ENCODE assay signal across 1 cellular context in the genomic region with DNA sequence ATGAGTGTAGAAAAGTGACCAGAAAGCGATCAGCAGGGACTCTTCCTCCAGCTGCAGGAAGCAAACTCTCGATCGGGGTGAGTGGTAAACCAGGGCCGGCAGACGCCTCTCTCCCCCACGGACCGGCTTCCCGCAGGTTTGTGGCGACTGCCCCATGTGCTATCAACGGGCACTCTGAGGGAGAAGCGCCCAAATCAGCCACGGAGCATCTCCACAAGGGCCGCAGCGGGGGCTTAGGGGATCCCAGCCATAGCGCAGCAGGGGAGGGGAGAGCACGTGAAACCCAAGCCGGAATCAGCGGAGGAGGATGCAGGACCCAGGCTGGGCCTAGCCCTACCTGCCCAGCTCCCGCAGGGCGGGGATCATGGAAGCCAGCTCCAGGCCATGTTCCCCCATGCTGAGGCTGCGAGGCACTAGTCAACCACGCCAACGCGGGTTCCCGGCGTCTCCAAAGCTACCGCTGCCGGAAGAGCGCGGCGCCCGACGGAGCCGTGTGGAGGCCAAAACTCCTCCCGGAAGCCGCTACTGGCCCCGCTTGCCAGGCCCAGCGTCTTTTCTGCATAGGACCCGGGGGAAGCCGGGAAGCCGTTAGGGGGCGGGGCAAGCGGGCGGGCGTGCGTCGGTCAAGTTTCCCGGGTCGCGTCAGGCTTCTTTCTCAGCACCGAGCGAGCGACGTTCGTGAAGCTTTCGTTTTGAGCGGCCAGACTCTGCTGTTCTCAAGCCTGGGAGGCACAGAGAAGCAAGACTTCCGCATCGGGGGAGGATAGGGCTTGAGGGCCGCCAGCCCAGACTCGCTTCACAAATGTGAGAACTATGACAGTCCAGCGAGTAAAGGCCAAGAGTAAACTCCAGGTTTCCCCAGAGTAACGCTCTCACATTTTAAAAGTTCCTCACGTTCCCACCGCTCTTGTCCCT.
TF ChIP-seq lines count a peak whose summit lies in the region.

Gene ATR (minus strand): TSS at position 425 of the 915 bp plus-strand sequence. CDS start 29 bp downstream, at position 396.

TF ChIP-seq in HepG2, 621 proteins besides CTCF, POLR2A, EP300 and RAD21 (continued from another document and continues in another):
- TF ChIP-seq KLF13 (CRISPR knock-in tag; IDR thresholded peaks at IDR 0.05) (no peak), HIVEP1 (CRISPR knock-in tag; IDR thresholded peaks at IDR 0.05) (peak; percentile 87), ATAD3A (CRISPR knock-in tag; IDR thresholded peaks at IDR 0.05) (no peak), ZNF552 (CRISPR knock-in tag; IDR thresholded peaks at IDR 0.05; ENCODE audit: borderline replicate concordance) (peak; percentile 66; the same call in 1 of the 2 replicates), NFE2 (CRISPR knock-in tag; IDR thresholded peaks at IDR 0.05) (no peak), ZBTB8A (CRISPR knock-in tag; IDR thresholded peaks at IDR 0.05; ENCODE audit: borderline replicate concordance, low read depth) (peak; percentile 55; the same call in 1 of the 2 replicates), AGO1 (IDR thresholded peaks at IDR 0.05; ENCODE audit: low read depth, low read length, poor library complexity, severe bottlenecking) (no peak), ZNF776 (CRISPR knock-in tag; IDR thresholded peaks at IDR 0.05) (peak; percentile 87; the same call in 1 of the 2 replicates), MEIS2 (CRISPR knock-in tag; IDR thresholded peaks at IDR 0.05) (peak; percentile 92), ZNF841 (CRISPR knock-in tag; IDR thresholded peaks at IDR 0.05; ENCODE audit: borderline replicate concordance) (peak; percentile 91), MYC (CRISPR knock-in tag; IDR thresholded peaks at IDR 0.05; ENCODE audit: borderline replicate concordance) (peak; percentile 98), RFX1 (IDR thresholded peaks at IDR 0.05) (peak; percentile 39; the same call in 1 of the 2 replicates), ZNF616 (CRISPR knock-in tag; IDR thresholded peaks at IDR 0.05; ENCODE audit: low read depth) (peak; percentile 82), ZNF24 (IDR thresholded peaks at IDR 0.05) (peak; percentile 6; the same call in 1 of the 2 replicates), ZSCAN9 (CRISPR knock-in tag; IDR thresholded peaks at IDR 0.05; ENCODE audit: borderline replicate concordance) (peak; percentile 95), FOXM1 (CRISPR knock-in tag; IDR thresholded peaks at IDR 0.05) (no peak), ELF3 (CRISPR knock-in tag; IDR thresholded peaks at IDR 0.05) (peak; percentile 98), ZNF136 (CRISPR knock-in tag; IDR thresholded peaks at IDR 0.05; ENCODE audit: low read depth) (peak; percentile 95), NFKBIZ (CRISPR knock-in tag; IDR thresholded peaks at IDR 0.05) (no peak), NAIF1 (CRISPR knock-in tag; IDR thresholded peaks at IDR 0.05; ENCODE audit: borderline replicate concordance) (peak; percentile 93), LRRFIP1 (CRISPR knock-in tag; conservative IDR thresholded peaks at IDR 0.05) (0 out of 2 replicates have a peak, but pooled peaks have one; percentile 65), ZNF563 (CRISPR knock-in tag; IDR thresholded peaks at IDR 0.05) (peak; percentile 64; the same call in 1 of the 2 replicates), ZNF329 (CRISPR knock-in tag; IDR thresholded peaks at IDR 0.05; ENCODE audit: low read depth) (peak; percentile 77; the same call in 1 of the 2 replicates), TAF1 (CRISPR knock-in tag; IDR thresholded peaks at IDR 0.05) (peak; percentile 93), MAF1 (CRISPR knock-in tag; IDR thresholded peaks at IDR 0.05; ENCODE audit: borderline replicate concordance) (peak; percentile 95), SKI (IDR thresholded peaks at IDR 0.05; ENCODE audit: partially characterized antibody) (peak; percentile 74), RNF2 (conservative IDR thresholded peaks at IDR 0.05; ENCODE audit: low read depth) (peak; percentile 71; the same call in 1 of the 2 replicates), DPF2 (CRISPR knock-in tag; IDR thresholded peaks at IDR 0.05; ENCODE audit: borderline replicate concordance, low read depth) (no peak), SIX4 (CRISPR knock-in tag; IDR thresholded peaks at IDR 0.05) (peak; percentile 78; the same call in 1 of the 2 replicates), HOXA5 (CRISPR knock-in tag; IDR thresholded peaks at IDR 0.05) (no peak; the same call in 1 of the 2 replicates), ZNF362 (CRISPR knock-in tag; IDR thresholded peaks at IDR 0.05; ENCODE audit: borderline replicate concordance) (peak; percentile 17; the same call in 1 of the 2 replicates), ZBTB10 (CRISPR knock-in tag; IDR thresholded peaks at IDR 0.05; ENCODE audit: borderline replicate concordance) (peak; percentile 59; the same call in 1 of the 2 replicates), ZFY (CRISPR knock-in tag; IDR thresholded peaks at IDR 0.05) (peak; percentile 94), ZNF652 (CRISPR knock-in tag; IDR thresholded peaks at IDR 0.05; ENCODE audit: borderline replicate concordance, low read depth) (0 out of 2 replicates have a peak, but pooled peaks have one; percentile 43), XRCC5 (optimal IDR thresholded peaks at IDR 0.05; ENCODE audit: low read length) (peak; percentile 98), ZNF580 (CRISPR knock-in tag; IDR thresholded peaks at IDR 0.05; ENCODE audit: borderline replicate concordance, low read depth) (peak; percentile 97)
- TF ChIP-seq, protein P1, sequence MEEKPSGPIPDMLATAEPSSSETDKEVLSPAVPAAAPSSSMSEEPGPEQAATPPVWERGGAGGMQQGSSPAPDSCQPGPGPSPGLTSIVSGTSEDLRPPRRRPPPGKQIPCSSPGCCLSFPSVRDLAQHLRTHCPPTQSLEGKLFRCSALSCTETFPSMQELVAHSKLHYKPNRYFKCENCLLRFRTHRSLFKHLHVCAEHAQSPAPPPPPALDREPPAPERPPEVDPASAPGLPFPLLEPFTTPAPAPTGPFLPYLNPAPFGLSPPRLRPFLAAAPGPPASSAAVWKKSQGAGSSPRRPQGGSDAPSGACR (CRISPR knock-in tag; IDR thresholded peaks at IDR 0.05): no peak; the same call in 1 of the 2 replicates
- TF ChIP-seq, protein P2, sequence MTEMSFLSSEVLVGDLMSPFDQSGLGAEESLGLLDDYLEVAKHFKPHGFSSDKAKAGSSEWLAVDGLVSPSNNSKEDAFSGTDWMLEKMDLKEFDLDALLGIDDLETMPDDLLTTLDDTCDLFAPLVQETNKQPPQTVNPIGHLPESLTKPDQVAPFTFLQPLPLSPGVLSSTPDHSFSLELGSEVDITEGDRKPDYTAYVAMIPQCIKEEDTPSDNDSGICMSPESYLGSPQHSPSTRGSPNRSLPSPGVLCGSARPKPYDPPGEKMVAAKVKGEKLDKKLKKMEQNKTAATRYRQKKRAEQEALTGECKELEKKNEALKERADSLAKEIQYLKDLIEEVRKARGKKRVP (CRISPR knock-in tag; IDR thresholded peaks at IDR 0.05): peak in 1 of 2 experiments; percentile 83; a peak in 2 of 4 replicates
- TF ChIP-seq, protein P3, sequence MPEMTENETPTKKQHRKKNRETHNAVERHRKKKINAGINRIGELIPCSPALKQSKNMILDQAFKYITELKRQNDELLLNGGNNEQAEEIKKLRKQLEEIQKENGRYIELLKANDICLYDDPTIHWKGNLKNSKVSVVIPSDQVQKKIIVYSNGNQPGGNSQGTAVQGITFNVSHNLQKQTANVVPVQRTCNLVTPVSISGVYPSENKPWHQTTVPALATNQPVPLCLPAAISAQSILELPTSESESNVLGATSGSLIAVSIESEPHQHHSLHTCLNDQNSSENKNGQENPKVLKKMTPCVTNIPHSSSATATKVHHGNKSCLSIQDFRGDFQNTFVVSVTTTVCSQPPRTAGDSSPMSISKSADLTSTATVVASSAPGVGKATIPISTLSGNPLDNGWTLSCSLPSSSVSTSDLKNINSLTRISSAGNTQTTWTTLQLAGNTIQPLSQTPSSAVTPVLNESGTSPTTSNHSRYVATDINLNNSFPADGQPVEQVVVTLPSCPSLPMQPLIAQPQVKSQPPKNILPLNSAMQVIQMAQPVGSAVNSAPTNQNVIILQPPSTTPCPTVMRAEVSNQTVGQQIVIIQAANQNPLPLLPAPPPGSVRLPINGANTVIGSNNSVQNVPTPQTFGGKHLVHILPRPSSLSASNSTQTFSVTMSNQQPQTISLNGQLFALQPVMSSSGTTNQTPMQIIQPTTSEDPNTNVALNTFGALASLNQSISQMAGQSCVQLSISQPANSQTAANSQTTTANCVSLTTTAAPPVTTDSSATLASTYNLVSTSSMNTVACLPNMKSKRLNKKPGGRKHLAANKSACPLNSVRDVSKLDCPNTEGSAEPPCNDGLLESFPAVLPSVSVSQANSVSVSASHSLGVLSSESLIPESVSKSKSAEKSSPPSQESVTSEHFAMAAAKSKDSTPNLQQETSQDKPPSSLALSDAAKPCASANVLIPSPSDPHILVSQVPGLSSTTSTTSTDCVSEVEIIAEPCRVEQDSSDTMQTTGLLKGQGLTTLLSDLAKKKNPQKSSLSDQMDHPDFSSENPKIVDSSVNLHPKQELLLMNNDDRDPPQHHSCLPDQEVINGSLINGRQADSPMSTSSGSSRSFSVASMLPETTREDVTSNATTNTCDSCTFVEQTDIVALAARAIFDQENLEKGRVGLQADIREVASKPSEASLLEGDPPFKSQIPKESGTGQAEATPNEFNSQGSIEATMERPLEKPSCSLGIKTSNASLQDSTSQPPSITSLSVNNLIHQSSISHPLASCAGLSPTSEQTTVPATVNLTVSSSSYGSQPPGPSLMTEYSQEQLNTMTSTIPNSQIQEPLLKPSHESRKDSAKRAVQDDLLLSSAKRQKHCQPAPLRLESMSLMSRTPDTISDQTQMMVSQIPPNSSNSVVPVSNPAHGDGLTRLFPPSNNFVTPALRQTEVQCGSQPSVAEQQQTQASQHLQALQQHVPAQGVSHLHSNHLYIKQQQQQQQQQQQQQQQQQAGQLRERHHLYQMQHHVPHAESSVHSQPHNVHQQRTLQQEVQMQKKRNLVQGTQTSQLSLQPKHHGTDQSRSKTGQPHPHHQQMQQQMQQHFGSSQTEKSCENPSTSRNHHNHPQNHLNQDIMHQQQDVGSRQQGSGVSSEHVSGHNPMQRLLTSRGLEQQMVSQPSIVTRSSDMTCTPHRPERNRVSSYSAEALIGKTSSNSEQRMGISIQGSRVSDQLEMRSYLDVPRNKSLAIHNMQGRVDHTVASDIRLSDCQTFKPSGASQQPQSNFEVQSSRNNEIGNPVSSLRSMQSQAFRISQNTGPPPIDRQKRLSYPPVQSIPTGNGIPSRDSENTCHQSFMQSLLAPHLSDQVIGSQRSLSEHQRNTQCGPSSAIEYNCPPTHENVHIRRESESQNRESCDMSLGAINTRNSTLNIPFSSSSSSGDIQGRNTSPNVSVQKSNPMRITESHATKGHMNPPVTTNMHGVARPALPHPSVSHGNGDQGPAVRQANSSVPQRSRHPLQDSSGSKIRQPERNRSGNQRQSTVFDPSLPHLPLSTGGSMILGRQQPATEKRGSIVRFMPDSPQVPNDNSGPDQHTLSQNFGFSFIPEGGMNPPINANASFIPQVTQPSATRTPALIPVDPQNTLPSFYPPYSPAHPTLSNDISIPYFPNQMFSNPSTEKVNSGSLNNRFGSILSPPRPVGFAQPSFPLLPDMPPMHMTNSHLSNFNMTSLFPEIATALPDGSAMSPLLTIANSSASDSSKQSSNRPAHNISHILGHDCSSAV (CRISPR knock-in tag; IDR thresholded peaks at IDR 0.05; ENCODE audit: borderline replicate concordance): peak; percentile 94; the same call in 1 of the 2 replicates
- TF ChIP-seq, protein P4, sequence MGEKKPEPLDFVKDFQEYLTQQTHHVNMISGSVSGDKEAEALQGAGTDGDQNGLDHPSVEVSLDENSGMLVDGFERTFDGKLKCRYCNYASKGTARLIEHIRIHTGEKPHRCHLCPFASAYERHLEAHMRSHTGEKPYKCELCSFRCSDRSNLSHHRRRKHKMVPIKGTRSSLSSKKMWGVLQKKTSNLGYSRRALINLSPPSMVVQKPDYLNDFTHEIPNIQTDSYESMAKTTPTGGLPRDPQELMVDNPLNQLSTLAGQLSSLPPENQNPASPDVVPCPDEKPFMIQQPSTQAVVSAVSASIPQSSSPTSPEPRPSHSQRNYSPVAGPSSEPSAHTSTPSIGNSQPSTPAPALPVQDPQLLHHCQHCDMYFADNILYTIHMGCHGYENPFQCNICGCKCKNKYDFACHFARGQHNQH (CRISPR knock-in tag; IDR thresholded peaks at IDR 0.05): peak; percentile 98
